11 cellular contexts compared by ENCODE assay signal in genomic region chr2:217897816-217898806, GRCh38.
A peak's percentile ranks its signal among the peaks of the same experiment; 100 is the strongest.
DNase-seq lines count a peak whose midpoint lies in the region; ATAC-seq and TF ChIP-seq lines count a peak whose summit lies in the region.
"Had no signal": no experiment of that assay in that cellular context is flagged by ENCODE, and none has a peak within 500 bp of the region (broad histone marks: within the 10 kb centered on the region; RNA-seq: fewer than 3 reads in every experiment).

No MANE protein-coding gene starts in this region.

- H3K9me3 ChIP-seq in upper lobe of right lung, result no peaks in the 10 kb centered on the region

- H3K4me3 ChIP-seq in upper lobe of right lung, result peak overlapping the region; percentile 43

- TF ChIP-seq POLR2A in erythroblast (IDR thresholded peaks at IDR 0.05; ENCODE audit: low read length), result no peak

- TF ChIP-seq CTCF in omental fat pad (IDR thresholded peaks at IDR 0.05) (no peak), upper lobe of right lung (IDR thresholded peaks at IDR 0.05) (no peak)

- ATAC-seq in omental fat pad (ENCODE audit: low FRiP score) (peak; percentile 7), upper lobe of right lung (peak; percentile 73), HG02678 (IDR thresholded peaks at IDR 0.05; ENCODE audit: unreplicated experiment) (no peak), HG03457 (IDR thresholded peaks at IDR 0.05; ENCODE audit: unreplicated experiment) (no peak)
- ATAC-seq: stimulated activated naive CD8-positive, alpha-beta T cell treated with anti-CD3 and anti-CD28 coated beads, Interleukin-15, Interleukin-2, amounts not matched to agents 100 U/mL and 50 U/mL, for 24 hours had no signal

- H3K4me1 ChIP-seq in upper lobe of right lung, result peaks cover 75% of the 10 kb centered on the region

- H3K36me3 ChIP-seq in upper lobe of right lung, result peaks cover 77% of the 10 kb centered on the region

- intact Hi-C loops in cardiac septum (cut with DNase I), result no loop called here
- intact Hi-C loops in upper lobe of right lung (cut with DNase I), result no loop called here

- peak in 39 of 56 donors; percentile 22 to 86 (median 57) for DNase-seq in amygdala (lab: John Stamatoyannopoulos, UW)
- DNase-seq in cardiac septum (ENCODE audit: low spot score), result peak; percentile 80
- no peak for DNase-seq in omental fat pad (ENCODE audit: low spot score)
- peak; percentile 93 for DNase-seq in upper lobe of right lung
- no peak for DNase-seq in HUDEP-2 (lab: John Stamatoyannopoulos, UW; ENCODE audit: unreplicated experiment in 76 of 76)
- no peak for DNase-seq in erythroblast (lab: John Stamatoyannopoulos, UW)
- DNase-seq: activated B cell treated with CpG ODN at 0.5 μM for 24 hours; NCI-H2171 treated with DMSO at 0.1 percent for 48 hours; stimulated activated naive CD8-positive, alpha-beta T cell treated with anti-CD3 and anti-CD28 coated beads, Interleukin-15, Interleukin-2, amounts not matched to agents 100 U/mL and 50 U/mL, for 24 hours had no signal

- peak overlapping the region; percentile 90 for H3K27ac ChIP-seq in upper lobe of right lung

- H3K27me3 ChIP-seq in upper lobe of right lung, result no peaks in the 10 kb centered on the region

Comparison
In these comparisons a context has a peak if more than half of its experiments do, and no peak if none do; other contexts are left out.
1. DNase-seq: peak in amygdala (39 of 56), cardiac septum (single experiment) and upper lobe of right lung (single experiment); none in omental fat pad (single experiment), HUDEP-2 (0 of 76) and erythroblast (0 of 2).
2. ATAC-seq: peak in omental fat pad (single experiment) and upper lobe of right lung (single experiment); none in HG02678 (single experiment) and HG03457 (single experiment).